In the genomic region with DNA sequence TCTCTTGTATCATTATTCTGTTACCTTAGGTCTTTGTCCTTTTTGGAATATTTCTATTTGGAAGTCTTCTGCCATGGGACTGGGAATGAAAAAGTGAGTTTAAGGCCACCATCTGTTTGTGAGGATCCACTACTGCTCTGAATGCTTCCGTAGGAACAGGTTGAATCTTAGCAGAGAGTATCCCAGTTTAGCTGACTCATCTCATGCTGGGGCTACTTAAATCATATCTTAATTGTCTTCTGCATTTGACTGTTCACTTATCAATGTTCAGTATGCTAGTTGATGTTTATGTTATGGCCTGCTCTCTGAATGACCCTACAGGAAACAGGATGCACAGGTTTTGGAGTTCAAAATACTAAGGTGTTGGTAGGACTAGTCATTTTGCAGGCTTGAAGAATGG, we compare ENCODE assay signal across 39 cellular contexts. TPM values are rescaled to one million over a fixed set of nuclear protein-coding genes. Genes with fewer than 3 reads are reported as not detected.
"Had no signal": no experiment of that assay in that cellular context is flagged by ENCODE, and none has a peak within 500 bp of the region (broad histone marks: within the 10 kb centered on the region; RNA-seq: fewer than 3 reads in every experiment).

No MANE protein-coding gene starts in this region.

- ATAC-seq: activated naive CD4-positive, alpha-beta T cell treated with anti-CD3 and anti-CD28 coated beads, Interleukin-2, amount 50 U/mL, for 72 hours; activated naive CD8-positive, alpha-beta T cell treated with anti-CD3 and anti-CD28 coated beads, Interleukin-2, amount 50 U/mL, for 24 hours; activated T-cell treated with anti-CD3 and anti-CD28 coated beads, Interleukin-2, amount 50 U/mL, for 4 hours; activated T-cell treated with anti-CD3 and anti-CD28 coated beads, Interleukin-2, amount 50 U/mL, for 72 hours; activated T-helper 17 cell treated with anti-CD3 and anti-CD28 coated beads, Interleukin-2, amount 50 U/mL, for 72 hours; body of pancreas had no signal

- H3K36me3 ChIP-seq: adrenal gland, ascending aorta, brain microvascular endothelial cell, breast epithelium, cardiac muscle cell had no signal

- H3K27me3 ChIP-seq: ascending aorta, body of pancreas, brain microvascular endothelial cell, cardiac muscle cell had no signal

- FAIRE-seq: astrocyte, bronchial epithelial cell, colon had no signal

- H3K4me1 ChIP-seq: adrenal gland, ascending aorta, body of pancreas, breast epithelium had no signal

- H3K4me3 ChIP-seq: adrenal gland, ascending aorta, body of pancreas, breast epithelium, cardiac muscle cell had no signal

- DNase-seq: activated effector memory CD4-positive, alpha-beta T cell treated with anti-CD3 and anti-CD28 coated beads, Interleukin-2, amount 50 U/mL, for 16 hours; activated effector memory CD4-positive, alpha-beta T cell treated with Interleukin-2 at 50 U/mL for 16 hours; activated gamma-delta T cell; activated gamma-delta T cell treated with Interleukin-2 at 50 U/mL for 16 hours; activated naive CD4-positive, alpha-beta T cell; activated naive CD4-positive, alpha-beta T cell treated with anti-CD3 and anti-CD28 coated beads for 36 hours; activated naive CD4-positive, alpha-beta T cell treated with anti-CD3 and anti-CD28 coated beads, Interleukin-2, amount 10 ng/mL, durations not matched to agents 7 days and 5 days; activated naive CD4-positive, alpha-beta T cell treated with anti-CD3 and anti-CD28 coated beads, Interleukin-2, amount 50 U/mL, for 16 hours; activated naive CD4-positive, alpha-beta T cell treated with Interleukin-2 at 50 U/mL for 16 hours; activated naive CD8-positive, alpha-beta T cell treated with anti-CD3 and anti-CD28 coated beads for 36 hours; activated naive CD8-positive, alpha-beta T cell treated with anti-CD3 and anti-CD28 coated beads, Interleukin-2, amount 10 ng/mL, durations not matched to agents 7 days and 5 days; activated naive CD8-positive, alpha-beta T cell treated with anti-CD3 and anti-CD28 coated beads, Interleukin-2, amount 50 U/mL, for 24 hours; activated T-cell treated with anti-CD3 and anti-CD28 coated beads, Interleukin-2, amount 50 U/mL, for 4 hours; activated T-cell treated with anti-CD3 and anti-CD28 coated beads, Interleukin-2, amount 50 U/mL, for 48 hours; activated T-cell treated with anti-CD3 and anti-CD28 coated beads, Interleukin-2, amount 50 U/mL, for 72 hours; adrenal gland; amniotic stem cell; amygdala; anterior cingulate cortex; aorta; body of pancreas; brain microvascular endothelial cell; caudate nucleus; central memory CD4-positive, alpha-beta T cell; cerebellar nuclear complex had no signal

- H3K27ac ChIP-seq: adrenal gland, ascending aorta, body of pancreas, brain microvascular endothelial cell, breast epithelium, cardiac muscle cell had no signal

- H3K9me3 ChIP-seq: adrenal gland, ascending aorta, body of pancreas, breast epithelium had no signal

RNA-seq across cellular contexts. Expression of gene OR52I2, which starts 1.4 kb away (rescaled TPM):
- total RNA-seq: activated naive CD4-positive, alpha-beta T cell treated with anti-CD3 and anti-CD28 coated beads for 36 hours; activated naive CD4-positive, alpha-beta T cell treated with anti-CD3 and anti-CD28 coated beads, Interleukin-2, amount 50 U/mL, for 72 hours; activated naive CD8-positive, alpha-beta T cell treated with anti-CD3 and anti-CD28 coated beads for 36 hours; activated naive CD8-positive, alpha-beta T cell treated with anti-CD3 and anti-CD28 coated beads, Interleukin-2, amount 10 ng/mL, durations not matched to agents 7 days and 5 days; activated T-cell treated with anti-CD3 and anti-CD28 coated beads, Interleukin-2, amount 50 U/mL, for 4 hours; activated T-cell treated with anti-CD3 and anti-CD28 coated beads, Interleukin-2, amount 50 U/mL, for 72 hours; activated T-helper 1 cell treated with anti-CD3 and anti-CD28 coated beads, Interleukin-12 subunit alpha, Interleukin-12 subunit beta, Interleukin-2, Interleukin-4 antibody, amounts not matched to agents 30 ng/mL and 10 ng/mL and 1 ng/mL, durations not matched to agents 14 hours and 24 hours and 36 hours; activated T-helper 17 cell treated with anti-CD3 and anti-CD28 coated beads, Interleukin-2, amount 50 U/mL, for 72 hours; activated T-helper 2 cell treated with anti-CD3 and anti-CD28 coated beads, Interferon-gamma antibody, Interleukin-2, Interleukin-4, amounts not matched to agents 10 μg/mL and 5 μg/mL and 100 μg/mL, durations not matched to agents 14 hours and 24 hours and 36 hours; adrenal gland; aorta; ascending aorta; astrocyte; body of pancreas; breast epithelium; bronchial epithelial cell; cardiac muscle cell; cardiac septum; cerebellum; chondrocyte had no signal
- polyA plus RNA-seq: adipose tissue, adrenal gland, aorta had no signal

RNA-seq across cellular contexts. Expression of gene OR52I1, which starts 13.7 kb away (rescaled TPM):
- total RNA-seq: activated naive CD4-positive, alpha-beta T cell treated with anti-CD3 and anti-CD28 coated beads for 36 hours; activated naive CD4-positive, alpha-beta T cell treated with anti-CD3 and anti-CD28 coated beads, Interleukin-2, amount 50 U/mL, for 72 hours; activated naive CD8-positive, alpha-beta T cell treated with anti-CD3 and anti-CD28 coated beads for 36 hours; activated naive CD8-positive, alpha-beta T cell treated with anti-CD3 and anti-CD28 coated beads, Interleukin-2, amount 10 ng/mL, durations not matched to agents 7 days and 5 days; activated T-cell treated with anti-CD3 and anti-CD28 coated beads, Interleukin-2, amount 50 U/mL, for 4 hours; activated T-cell treated with anti-CD3 and anti-CD28 coated beads, Interleukin-2, amount 50 U/mL, for 72 hours; activated T-helper 1 cell treated with anti-CD3 and anti-CD28 coated beads, Interleukin-12 subunit alpha, Interleukin-12 subunit beta, Interleukin-2, Interleukin-4 antibody, amounts not matched to agents 30 ng/mL and 10 ng/mL and 1 ng/mL, durations not matched to agents 14 hours and 24 hours and 36 hours; activated T-helper 2 cell treated with anti-CD3 and anti-CD28 coated beads, Interferon-gamma antibody, Interleukin-2, Interleukin-4, amounts not matched to agents 10 μg/mL and 5 μg/mL and 100 μg/mL, durations not matched to agents 14 hours and 24 hours and 36 hours; adrenal gland; aorta; ascending aorta; astrocyte; body of pancreas; breast epithelium; bronchial epithelial cell; cardiac muscle cell; cardiac septum; cerebellum; chondrocyte had no signal
- polyA plus RNA-seq: adipose tissue, adrenal gland, aorta had no signal

RNA-seq across cellular contexts. Expression of gene OR52M1, which starts 35.1 kb away (rescaled TPM):
- total RNA-seq: activated naive CD4-positive, alpha-beta T cell treated with anti-CD3 and anti-CD28 coated beads for 36 hours; activated naive CD4-positive, alpha-beta T cell treated with anti-CD3 and anti-CD28 coated beads, Interleukin-2, amount 50 U/mL, for 72 hours; activated naive CD8-positive, alpha-beta T cell treated with anti-CD3 and anti-CD28 coated beads for 36 hours; activated naive CD8-positive, alpha-beta T cell treated with anti-CD3 and anti-CD28 coated beads, Interleukin-2, amount 10 ng/mL, durations not matched to agents 7 days and 5 days; activated T-cell treated with anti-CD3 and anti-CD28 coated beads, Interleukin-2, amount 50 U/mL, for 4 hours; activated T-cell treated with anti-CD3 and anti-CD28 coated beads, Interleukin-2, amount 50 U/mL, for 72 hours; activated T-helper 1 cell treated with anti-CD3 and anti-CD28 coated beads, Interleukin-12 subunit alpha, Interleukin-12 subunit beta, Interleukin-2, Interleukin-4 antibody, amounts not matched to agents 30 ng/mL and 10 ng/mL and 1 ng/mL, durations not matched to agents 14 hours and 24 hours and 36 hours; activated T-helper 17 cell treated with anti-CD3 and anti-CD28 coated beads, Interleukin-2, amount 50 U/mL, for 72 hours; activated T-helper 2 cell treated with anti-CD3 and anti-CD28 coated beads, Interferon-gamma antibody, Interleukin-2, Interleukin-4, amounts not matched to agents 10 μg/mL and 5 μg/mL and 100 μg/mL, durations not matched to agents 14 hours and 24 hours and 36 hours; adrenal gland; aorta; ascending aorta; astrocyte; body of pancreas; breast epithelium; bronchial epithelial cell; cardiac muscle cell; cardiac septum; cerebellum; chondrocyte had no signal
- polyA plus RNA-seq: adipose tissue, adrenal gland, aorta, cardiac muscle cell had no signal

RNA-seq across cellular contexts. Expression of gene OR51D1, which starts 57.2 kb away (rescaled TPM):
- total RNA-seq: activated naive CD4-positive, alpha-beta T cell treated with anti-CD3 and anti-CD28 coated beads for 36 hours; activated naive CD4-positive, alpha-beta T cell treated with anti-CD3 and anti-CD28 coated beads, Interleukin-2, amount 50 U/mL, for 72 hours; activated naive CD8-positive, alpha-beta T cell treated with anti-CD3 and anti-CD28 coated beads for 36 hours; activated naive CD8-positive, alpha-beta T cell treated with anti-CD3 and anti-CD28 coated beads, Interleukin-2, amount 10 ng/mL, durations not matched to agents 7 days and 5 days; activated T-cell treated with anti-CD3 and anti-CD28 coated beads, Interleukin-2, amount 50 U/mL, for 4 hours; activated T-cell treated with anti-CD3 and anti-CD28 coated beads, Interleukin-2, amount 50 U/mL, for 72 hours; activated T-helper 1 cell treated with anti-CD3 and anti-CD28 coated beads, Interleukin-12 subunit alpha, Interleukin-12 subunit beta, Interleukin-2, Interleukin-4 antibody, amounts not matched to agents 30 ng/mL and 10 ng/mL and 1 ng/mL, durations not matched to agents 14 hours and 24 hours and 36 hours; activated T-helper 17 cell treated with anti-CD3 and anti-CD28 coated beads, Interleukin-2, amount 50 U/mL, for 72 hours; activated T-helper 2 cell treated with anti-CD3 and anti-CD28 coated beads, Interferon-gamma antibody, Interleukin-2, Interleukin-4, amounts not matched to agents 10 μg/mL and 5 μg/mL and 100 μg/mL, durations not matched to agents 14 hours and 24 hours and 36 hours; adrenal gland; aorta; ascending aorta; astrocyte; body of pancreas; breast epithelium; bronchial epithelial cell; cardiac muscle cell; cardiac septum; cerebellum; chondrocyte had no signal
- polyA plus RNA-seq: adipose tissue, adrenal gland, aorta, cardiac muscle cell had no signal
